27 cellular contexts compared by ENCODE assay signal in genomic region chr9:134804871-134805270, GRCh38.
"Had no signal": no experiment of that assay in that cellular context is flagged by ENCODE, and none has a peak within 500 bp of the region (broad histone marks: within the 10 kb centered on the region; RNA-seq: fewer than 3 reads in every experiment).

No MANE protein-coding gene starts in this region.

- H3K4me1 ChIP-seq: pancreas, right lobe of liver, transverse colon, upper lobe of right lung, uterus had no signal

- H3K27me3 Mint-ChIP-seq: memory B cell; stimulated activated naive CD8-positive, alpha-beta T cell treated with anti-CD3 and anti-CD28 coated beads, Interleukin-15, amount 100 ng/mL, for 72 hours had no signal

- FAIRE-seq: endothelial cell of umbilical vein, keratinocyte, pancreas, small intestine had no signal

- DNase-seq: dermis blood vessel endothelial cell; effector memory CD4-positive, alpha-beta T cell; foreskin melanocyte; hypothalamus; midbrain; natural killer cell; pancreas; retina; right lobe of liver; small intestine; stimulated activated CD4-positive, alpha-beta T cell treated with anti-CD3 and anti-CD28 coated beads, Interleukin-12 subunit alpha, Interleukin-12 subunit beta, amount 100 ng/mL, for 4 hours; stimulated activated CD4-positive, alpha-beta T cell treated with anti-CD3 and anti-CD28 coated beads, Interleukin-1b, Interleukin-23, amount 100 ng/mL, for 48 hours; stimulated activated CD4-positive, alpha-beta T cell treated with anti-CD3 and anti-CD28 coated beads, Interleukin-4, amount 100 ng/mL, for 1 hour; stimulated activated CD8-positive, alpha-beta memory T cell treated with anti-CD3 and anti-CD28 coated beads, Interleukin-4, amount 100 ng/mL, for 48 hours; stimulated activated naive CD4-positive, alpha-beta T cell; stimulated activated naive CD8-positive, alpha-beta T cell treated with anti-CD3 and anti-CD28 coated beads, Interleukin-15, amount 100 ng/mL, for 72 hours; transverse colon; upper lobe of right lung; uterus had no signal

- H3K4me1 Mint-ChIP-seq: memory B cell; natural killer cell; stimulated activated naive CD8-positive, alpha-beta T cell treated with anti-CD3 and anti-CD28 coated beads, Interleukin-15, amount 100 ng/mL, for 72 hours had no signal

- ATAC-seq: natural killer cell, pancreas, right lobe of liver had no signal

- H3K27ac ChIP-seq: coronary artery, esophagus muscularis mucosa, neutrophil, pancreas, right lobe of liver, suprapubic skin, transverse colon, upper lobe of right lung, uterus had no signal

- H3K36me3 ChIP-seq: neutrophil, pancreas, right lobe of liver, transverse colon, upper lobe of right lung, uterus had no signal

- H3K4me3 Mint-ChIP-seq: memory B cell; natural killer cell; stimulated activated naive CD8-positive, alpha-beta T cell treated with anti-CD3 and anti-CD28 coated beads, Interleukin-15, amount 100 ng/mL, for 72 hours had no signal

- H3K9me3 ChIP-seq: esophagus muscularis mucosa, neutrophil, pancreas, right lobe of liver, suprapubic skin, transverse colon, upper lobe of right lung, uterus had no signal

- H3K36me3 Mint-ChIP-seq: memory B cell, natural killer cell had no signal

- H3K27me3 ChIP-seq: esophagus muscularis mucosa, neutrophil, pancreas, right lobe of liver, suprapubic skin, transverse colon, upper lobe of right lung, uterus had no signal

- H3K27ac Mint-ChIP-seq: memory B cell; natural killer cell; stimulated activated naive CD8-positive, alpha-beta T cell treated with anti-CD3 and anti-CD28 coated beads, Interleukin-15, amount 100 ng/mL, for 72 hours had no signal

- H3K4me3 ChIP-seq: coronary artery, esophagus muscularis mucosa, lung, pancreas, right lobe of liver, suprapubic skin, transverse colon, upper lobe of right lung, uterus had no signal

- H3K9me3 Mint-ChIP-seq: natural killer cell; stimulated activated naive CD8-positive, alpha-beta T cell treated with anti-CD3 and anti-CD28 coated beads, Interleukin-15, amount 100 ng/mL, for 72 hours had no signal
